1 cellular context compared by ENCODE assay signal in genomic region chr6:43125119-43125518, GRCh38.
TF ChIP-seq lines count a peak whose summit lies in the region.

No MANE protein-coding gene starts in this region.

TF ChIP-seq in IMR-90, 13 proteins besides CTCF, POLR2A, EP300 and RAD21:
- TF ChIP-seq RFX5 (IDR thresholded peaks at IDR 0.05; ENCODE audit: low read depth, low read length), result no peak
- no peak for TF ChIP-seq MXI1 (IDR thresholded peaks at IDR 0.05; ENCODE audit: borderline replicate concordance, low read depth, low read length)
- TF ChIP-seq RCOR1 (IDR thresholded peaks at IDR 0.05; ENCODE audit: insufficient replicate concordance, low read length), result no peak
- TF ChIP-seq BHLHE40 (IDR thresholded peaks at IDR 0.05; ENCODE audit: low read depth, low read length), result no peak
- no peak for TF ChIP-seq ELK1 (IDR thresholded peaks at IDR 0.05; ENCODE audit: borderline replicate concordance, low read depth, low read length)
- peak; percentile 92 for TF ChIP-seq FOS (IDR thresholded peaks at IDR 0.05; ENCODE audit: low read depth, low read length)
- TF ChIP-seq MAZ (IDR thresholded peaks at IDR 0.05; ENCODE audit: borderline replicate concordance, low read depth, low read length), result peak; percentile 84; the same call in 1 of the 2 replicates
- TF ChIP-seq CHD1 (IDR thresholded peaks at IDR 0.05; ENCODE audit: low read depth, low read length), result no peak
- peak; percentile 10; the same call in 1 of the 2 replicates for TF ChIP-seq SMC3 (IDR thresholded peaks at IDR 0.05; ENCODE audit: low read depth, low read length)
- no peak for TF ChIP-seq USF2 (IDR thresholded peaks at IDR 0.05; ENCODE audit: low read depth, low read length)
- no peak for TF ChIP-seq CEBPB (IDR thresholded peaks at IDR 0.05; ENCODE audit: low read depth, low read length)
- TF ChIP-seq NFE2L2 (IDR thresholded peaks at IDR 0.05; ENCODE audit: low read depth, low read length), result no peak
